17 cellular contexts compared by ENCODE assay signal in genomic region chr10:32350811-32351342, GRCh38. TPM values are rescaled to one million over a fixed set of nuclear protein-coding genes. Genes with fewer than 3 reads are reported as not detected.
DNase-seq lines count a peak whose midpoint lies in the region; ATAC-seq, FAIRE-seq and TF ChIP-seq lines count a peak whose summit lies in the region.
"Had no signal": no experiment of that assay in that cellular context is flagged by ENCODE, and none has a peak within 500 bp of the region (broad histone marks: within the 10 kb centered on the region; RNA-seq: fewer than 3 reads in every experiment).

No MANE protein-coding gene starts in this region.

- no peaks in the 10 kb centered on the region for H3K9me2 ChIP-seq in PC-3 (replicated peaks; ENCODE audit: low read length)

- no peak overlapping the region for H3K9ac ChIP-seq in PC-3 (ENCODE audit: low read length)

- POLR2A ChIA-PET in A549 (lab: Yijun Ruan, JAX) = no interaction called here
- POLR2A ChIA-PET in CD4-positive, alpha-beta memory T cell (lab: Charles Lee; ENCODE audit: partially characterized antibody) = interaction anchor here (2.2 to 4.8 kb wide), 2 partner anchors 16 to 27 kb away, joined by 22 to 44 read pairs; no protein-coding TSS in a partner anchor
- POLR2A ChIA-PET in PC-3 (lab: Charles Lee; ENCODE audit: unreplicated experiment) = interaction anchor here (0.6 kb wide), 1 partner anchor 415 kb away, joined by 4 read pairs; no protein-coding TSS in a partner anchor

- H4K20me1 ChIP-seq in PC-3 (ENCODE audit: low read length) = peaks cover 1% of the 10 kb centered on the region

- TF ChIP-seq POLR2A in A549 (IDR thresholded peaks at IDR 0.05; ENCODE audit: low read length) = no peak

- TF ChIP-seq EP300 in A549 (IDR thresholded peaks at IDR 0.05) = no peak

- peaks cover 19% of the 10 kb centered on the region for H3K79me2 ChIP-seq in PC-3 (ENCODE audit: low read length)

- H3K27ac ChIP-seq in A549 (no peak overlapping the region), PC-3 (ENCODE audit: low read length) (peak overlapping the region; percentile 3; the same call in 1 of the 2 replicates)
- H3K27ac ChIP-seq in CD4-positive, alpha-beta memory T cell (ENCODE audit: low read depth, low read length) = no peak overlapping the region
- H3K27ac ChIP-seq: C4-2B had no signal

- peak overlapping the region; percentile 33 to 100 (median 65) for H3K27ac Mint-ChIP-seq in CD4-positive, alpha-beta memory T cell
- H3K27ac Mint-ChIP-seq in glutamatergic neuron (ENCODE audit: unreplicated experiment) = no peak overlapping the region

- ATAC-seq in A549 = no peak
- ATAC-seq in PC-3 = peak; percentile 13
- ATAC-seq in HG03025 (IDR thresholded peaks at IDR 0.05; ENCODE audit: low FRiP score, unreplicated experiment) = no peak
- no peak for ATAC-seq in HG02970 (IDR thresholded peaks at IDR 0.05; ENCODE audit: low FRiP score, unreplicated experiment)
- ATAC-seq in HG03520 (IDR thresholded peaks at IDR 0.05; ENCODE audit: unreplicated experiment) = no peak
- ATAC-seq: esophagus mucosa, psoas muscle had no signal

- peaks cover 43 to 78% (median 58%) of the 10 kb centered on the region in 4 donors for H3K4me1 Mint-ChIP-seq in CD4-positive, alpha-beta memory T cell
- peaks cover 24% of the 10 kb centered on the region for H3K4me1 Mint-ChIP-seq in glutamatergic neuron (ENCODE audit: low read depth, unreplicated experiment)

- no peaks in the 10 kb centered on the region for H3K27me3 Mint-ChIP-seq in CD4-positive, alpha-beta memory T cell
- peaks cover 6% of the 10 kb centered on the region for H3K27me3 Mint-ChIP-seq in glutamatergic neuron (ENCODE audit: unreplicated experiment)

- H3K27me3 ChIP-seq in CD4-positive, alpha-beta memory T cell (ENCODE audit: insufficient read depth, low read length) = no peaks in the 10 kb centered on the region
- no peaks in the 10 kb centered on the region for H3K27me3 ChIP-seq in PC-3 (ENCODE audit: low read length)

- intact Hi-C loops in CD4-positive, alpha-beta memory T cell (cut with micrococcal nuclease) = no loop called here
- intact Hi-C loops in PC-3 (cut with micrococcal nuclease) = no loop called here

- FAIRE-seq in A549 (lab: Jason Lieb, UNC) = no peak
- FAIRE-seq: colon, GM12892 had no signal

- peaks cover 6 to 22% of the 10 kb centered on the region in 2 donors for H3K36me3 Mint-ChIP-seq in CD4-positive, alpha-beta memory T cell
- peaks cover 2% of the 10 kb centered on the region for H3K36me3 Mint-ChIP-seq in glutamatergic neuron (ENCODE audit: unreplicated experiment)

- H3K4me3 Mint-ChIP-seq in CD4-positive, alpha-beta memory T cell = peak overlapping the region in 3 of 8 donors; percentile 37 to 46 (median 42)
- H3K4me3 Mint-ChIP-seq in glutamatergic neuron (ENCODE audit: unreplicated experiment) = peak overlapping the region; percentile 8

- no peaks in the 10 kb centered on the region for H3K9me3 ChIP-seq in A549
- no peaks in the 10 kb centered on the region for H3K9me3 ChIP-seq in CD4-positive, alpha-beta memory T cell (ENCODE audit: control insufficient read depth in 1 of 2, low read length in 2 of 2)
- H3K9me3 ChIP-seq in PC-3 (ENCODE audit: low read length) = no peaks in the 10 kb centered on the region
- H3K9me3 ChIP-seq: psoas muscle had no signal

- H3K4me3 ChIP-seq in A549 (no peak overlapping the region), PC-3 (ENCODE audit: low read length) (no peak overlapping the region)
- no peak overlapping the region for H3K4me3 ChIP-seq in CD4-positive, alpha-beta memory T cell (ENCODE audit: low read length in 2 of 2)
- H3K4me3 ChIP-seq: psoas muscle had no signal

- H3K9me3 Mint-ChIP-seq in CD4-positive, alpha-beta memory T cell = no peaks in the 10 kb centered on the region
- peaks cover 6% of the 10 kb centered on the region for H3K9me3 Mint-ChIP-seq in glutamatergic neuron (ENCODE audit: unreplicated experiment)

- CTCF ChIA-PET in A549 (lab: Yijun Ruan, JAX) (interaction anchor here (0.6 to 11.6 kb wide), 2 partner anchors 17 to 92 kb away, joined by 3 to 118 read pairs; no protein-coding TSS in a partner anchor), PC-3 (lab: Charles Lee) (no interaction called here)
- CTCF ChIA-PET in CD4-positive, alpha-beta memory T cell (lab: Charles Lee; ENCODE audit: partially characterized antibody) = interaction anchor here (0.6 to 4.9 kb wide), 2 partner anchors 17 to 18 kb away, joined by 3 to 42 read pairs; no protein-coding TSS in a partner anchor

- no peak for DNase-seq in A549 (ENCODE audit: low read depth in 1 of 2, low spot score in 1 of 2)
- DNase-seq in CD4-positive, alpha-beta memory T cell = no peak
- DNase-seq in PC-3 = peak; percentile 42
- no peak for DNase-seq in glutamatergic neuron
- DNase-seq in HK-2 (ENCODE audit: unreplicated experiment) = no peak
- DNase-seq: EL; MM.1S; NCI-H2171 treated with DMSO at 0.1 percent for 48 hours; psoas muscle; stimulated activated CD4-positive, alpha-beta T cell treated with anti-CD3 and anti-CD28 coated beads, Interleukin-12 subunit alpha, Interleukin-12 subunit beta, amount 100 ng/mL, for 4 hours had no signal

- no peak overlapping the region for H2AFZ ChIP-seq in PC-3 (ENCODE audit: low read length)

- no peak for TF ChIP-seq RAD21 in A549 (conservative IDR thresholded peaks at IDR 0.05 in 1 of 2, IDR thresholded peaks at IDR 0.05 in 1 of 2)

- 64% methylated on average over 3 of the region's 3 CpGs for WGBS in A549 (ENCODE audit: missing lambda C conversion rate)

- H3K4me2 ChIP-seq in A549 (peak overlapping the region; percentile 79), PC-3 (ENCODE audit: low read length) (peak overlapping the region; percentile 30)

- no peak for TF ChIP-seq CTCF in A549 (IDR thresholded peaks at IDR 0.05)
- TF ChIP-seq CTCF in PC-3 (conservative IDR thresholded peaks at IDR 0.05; ENCODE audit: low read depth, low read length) = no peak
- no peak for TF ChIP-seq CTCF in glutamatergic neuron (IDR thresholded peaks at IDR 0.05; ENCODE audit: partially characterized antibody, unreplicated experiment)

- H3K36me3 ChIP-seq in CD4-positive, alpha-beta memory T cell (ENCODE audit: insufficient read depth, low read length) = no peaks in the 10 kb centered on the region
- H3K36me3 ChIP-seq in PC-3 (ENCODE audit: low read depth, low read length) = no peaks in the 10 kb centered on the region

- no peaks in the 10 kb centered on the region for H3F3A ChIP-seq in PC-3 (ENCODE audit: low read length, unreplicated experiment)

- peaks cover 45% of the 10 kb centered on the region; the same call in 2 of the 3 replicates for H3K4me1 ChIP-seq in A549
- H3K4me1 ChIP-seq in CD4-positive, alpha-beta memory T cell (ENCODE audit: insufficient read depth, low read length) = peaks cover 75% of the 10 kb centered on the region
- peaks cover 30% of the 10 kb centered on the region for H3K4me1 ChIP-seq in PC-3 (ENCODE audit: insufficient read depth, low read length)

- no TSS peak for BruUV-seq in PC-3 (replicated peaks; lab: Mats Ljungman, UMichigan)

TF ChIP-seq in A549, 52 proteins besides CTCF, POLR2A, EP300 and RAD21 (continues in another document):
- TF ChIP-seq BHLHE40 (IDR thresholded peaks at IDR 0.05; ENCODE audit: low read depth, low read length) = no peak
- TF ChIP-seq CEBPB (IDR thresholded peaks at IDR 0.05) = no peak
- TF ChIP-seq JUNB (IDR thresholded peaks at IDR 0.05) = no peak
- TF ChIP-seq, protein P1, sequence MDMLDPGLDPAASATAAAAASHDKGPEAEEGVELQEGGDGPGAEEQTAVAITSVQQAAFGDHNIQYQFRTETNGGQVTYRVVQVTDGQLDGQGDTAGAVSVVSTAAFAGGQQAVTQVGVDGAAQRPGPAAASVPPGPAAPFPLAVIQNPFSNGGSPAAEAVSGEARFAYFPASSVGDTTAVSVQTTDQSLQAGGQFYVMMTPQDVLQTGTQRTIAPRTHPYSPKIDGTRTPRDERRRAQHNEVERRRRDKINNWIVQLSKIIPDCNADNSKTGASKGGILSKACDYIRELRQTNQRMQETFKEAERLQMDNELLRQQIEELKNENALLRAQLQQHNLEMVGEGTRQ (IDR thresholded peaks at IDR 0.05) = no peak
- TF ChIP-seq, protein P2, sequence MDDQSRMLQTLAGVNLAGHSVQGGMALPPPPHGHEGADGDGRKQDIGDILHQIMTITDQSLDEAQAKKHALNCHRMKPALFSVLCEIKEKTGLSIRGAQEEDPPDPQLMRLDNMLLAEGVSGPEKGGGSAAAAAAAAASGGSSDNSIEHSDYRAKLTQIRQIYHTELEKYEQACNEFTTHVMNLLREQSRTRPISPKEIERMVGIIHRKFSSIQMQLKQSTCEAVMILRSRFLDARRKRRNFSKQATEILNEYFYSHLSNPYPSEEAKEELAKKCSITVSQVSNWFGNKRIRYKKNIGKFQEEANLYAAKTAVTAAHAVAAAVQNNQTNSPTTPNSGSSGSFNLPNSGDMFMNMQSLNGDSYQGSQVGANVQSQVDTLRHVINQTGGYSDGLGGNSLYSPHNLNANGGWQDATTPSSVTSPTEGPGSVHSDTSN (IDR thresholded peaks at IDR 0.05) = no peak
- TF ChIP-seq KDM5A (IDR thresholded peaks at IDR 0.05) = no peak
- no peak for TF ChIP-seq CHD4 (IDR thresholded peaks at IDR 0.05; ENCODE audit: borderline replicate concordance)
- no peak for TF ChIP-seq MYC (IDR thresholded peaks at IDR 0.05; ENCODE audit: borderline replicate concordance, low read length)
- TF ChIP-seq EHMT2 (IDR thresholded peaks at IDR 0.05; ENCODE audit: low read depth) = no peak
- no peak for TF ChIP-seq TFCP2L1 (CRISPR knock-in tag; IDR thresholded peaks at IDR 0.05)
- TF ChIP-seq, protein P3, sequence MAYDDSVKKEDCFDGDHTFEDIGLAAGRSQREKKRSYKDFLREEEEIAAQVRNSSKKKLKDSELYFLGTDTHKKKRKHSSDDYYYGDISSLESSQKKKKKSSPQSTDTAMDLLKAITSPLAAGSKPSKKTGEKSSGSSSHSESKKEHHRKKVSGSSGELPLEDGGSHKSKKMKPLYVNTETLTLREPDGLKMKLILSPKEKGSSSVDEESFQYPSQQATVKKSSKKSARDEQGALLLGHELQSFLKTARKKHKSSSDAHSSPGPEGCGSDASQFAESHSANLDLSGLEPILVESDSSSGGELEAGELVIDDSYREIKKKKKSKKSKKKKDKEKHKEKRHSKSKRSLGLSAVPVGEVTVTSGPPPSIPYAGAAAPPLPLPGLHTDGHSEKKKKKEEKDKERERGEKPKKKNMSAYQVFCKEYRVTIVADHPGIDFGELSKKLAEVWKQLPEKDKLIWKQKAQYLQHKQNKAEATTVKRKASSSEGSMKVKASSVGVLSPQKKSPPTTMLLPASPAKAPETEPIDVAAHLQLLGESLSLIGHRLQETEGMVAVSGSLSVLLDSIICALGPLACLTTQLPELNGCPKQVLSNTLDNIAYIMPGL (CRISPR knock-in tag; IDR thresholded peaks at IDR 0.05; ENCODE audit: borderline replicate concordance) = no peak

RNA-seq across cellular contexts. Expression of gene EPC1, which starts 3.9 kb away (rescaled TPM):
- polyA plus RNA-seq in A549 (2011; rRNA removed) = 47.2 and 53.9 TPM in 2 replicates
- 35.4 and 37.6 TPM in 2 replicates for polyA plus RNA-seq in A549 (2012; cell fraction: cytosol; rRNA removed)
- polyA plus RNA-seq in A549 (2012; cell fraction: nucleus; rRNA removed) = 44.9 and 55.2 TPM in 2 replicates
- 13.5 to 14.7 TPM (median 14.6 TPM) in 3 replicates for polyA plus RNA-seq in A549 (2017; fragmentation: RNase III; extraction: RNeasy Plus Mini Kit Qiagen cat#74134 plus additional on column Dnase treatment)
- 65.8 and 67.0 TPM in 2 replicates for polyA minus RNA-seq in A549 (2011; rRNA and poly(A)+ RNA removed)
- total RNA-seq in CD4-positive, alpha-beta memory T cell = 100 to 1,000 TPM; 105 to 112 TPM
- 10 to 100 TPM; 46.0 to 57.0 TPM for polyA plus RNA-seq in CD4-positive, alpha-beta memory T cell
- total RNA-seq in PC-3 (2014; rRNA removed) = 72.7 and 148 TPM in 2 replicates
- 51.0 TPM for total RNA-seq in glutamatergic neuron (ENCODE audit: unreplicated experiment)
